In genomic region chr6:35302604-35303218, GRCh38 we compare ENCODE assay signal across 8 cellular contexts. TPM values are rescaled to one million over a fixed set of nuclear protein-coding genes. Genes with fewer than 3 reads are reported as not detected.
DNase-seq lines count a peak whose midpoint lies in the region; ATAC-seq and TF ChIP-seq lines count a peak whose summit lies in the region.

No MANE protein-coding gene starts in this region.

- POLR2A ChIA-PET in OCI-LY7 (lab: Charles Lee), result interaction anchor here (0.6 to 1.2 kb wide), 6 partner anchors 9 to 456 kb away, joined by 3 to 8 read pairs (median 3); partner anchors contain the start of gene FANCE

- no peak overlapping the region; the same call in 1 of the 2 replicates for H2AFZ ChIP-seq in OCI-LY7 (ENCODE audit: low read length)

- H3K4me1 ChIP-seq in OCI-LY7 (ENCODE audit: insufficient read depth, low read length, poor library complexity, severe bottlenecking), result peaks cover 60% of the 10 kb centered on the region
- H3K4me1 ChIP-seq in right cardiac atrium (ENCODE audit: control insufficient read depth, insufficient read depth, low read length), result peaks cover 4% of the 10 kb centered on the region

- H3K9me3 ChIP-seq in OCI-LY7 (ENCODE audit: low read length) (no peaks in the 10 kb centered on the region), right cardiac atrium (ENCODE audit: control insufficient read depth, low read length) (no peaks in the 10 kb centered on the region)

- peaks cover 5 to 12% of the 10 kb centered on the region in 2 donors for H3K36me3 Mint-ChIP-seq in activated T-cell treated with anti-CD3 and anti-CD28 coated beads, Interleukin-2, amount 50 U/mL, for 72 hours (ENCODE audit: insufficient read depth in 2 of 2)

- peak overlapping the region; percentile 75 for H3K4me2 ChIP-seq in OCI-LY7 (ENCODE audit: low read length)

- ATAC-seq in GM18870 (IDR thresholded peaks at IDR 0.05; ENCODE audit: unreplicated experiment) (peak; percentile 61), HG02970 (IDR thresholded peaks at IDR 0.05; ENCODE audit: low FRiP score, unreplicated experiment) (peak; percentile 56), right cardiac atrium (peak; percentile 58 to 86)
- ATAC-seq in activated T-cell treated with anti-CD3 and anti-CD28 coated beads, Interleukin-2, amount 50 U/mL, for 72 hours (replicated peaks in 1 of 2), result peak; percentile 85 to 86

- CTCF ChIA-PET in OCI-LY7 (lab: Charles Lee; ENCODE audit: unreplicated experiment), result interaction anchor here (0.8 kb wide), 1 partner anchor 22 kb away, joined by 5 read pairs; no protein-coding TSS in a partner anchor

- intact Hi-C loops in OCI-LY7 (cut with micrococcal nuclease; ENCODE audit: unreplicated experiment) (loop anchor here (1.0 kb wide), 1 partner anchor 25 kb away; no protein-coding TSS in a partner anchor), right cardiac atrium (cut with DNase I) (no loop called here)

- H3K4me3 ChIP-seq in OCI-LY7 (ENCODE audit: low read depth, low read length, poor library complexity, severe bottlenecking) (peak overlapping the region; percentile 60), right cardiac atrium (ENCODE audit: low read length) (no peak overlapping the region)

- no TSS peak for BruUV-seq in OCI-LY7 (replicated peaks; lab: Mats Ljungman, UMichigan)

- H3K4me3 Mint-ChIP-seq in activated T-cell treated with anti-CD3 and anti-CD28 coated beads, Interleukin-2, amount 50 U/mL, for 72 hours, result peak overlapping the region; percentile 93 to 95

- H3K79me2 ChIP-seq in OCI-LY7 (ENCODE audit: insufficient read depth, low read depth, low read length), result peaks cover 40% of the 10 kb centered on the region; the same call in 1 of the 2 replicates

- no peaks in the 10 kb centered on the region for H3K27me3 ChIP-seq in right cardiac atrium (ENCODE audit: control insufficient read depth, insufficient read depth)

- H4K20me1 ChIP-seq in OCI-LY7 (ENCODE audit: insufficient read depth, low read length), result no peaks in the 10 kb centered on the region

- peaks cover 76% of the 10 kb centered on the region for H3K4me1 Mint-ChIP-seq in activated T-cell treated with anti-CD3 and anti-CD28 coated beads, Interleukin-2, amount 50 U/mL, for 72 hours (ENCODE audit: low read depth)

- H3K9me3 Mint-ChIP-seq in activated T-cell treated with anti-CD3 and anti-CD28 coated beads, Interleukin-2, amount 50 U/mL, for 72 hours, result no peaks in the 10 kb centered on the region

- no peaks in the 10 kb centered on the region for H3K9me2 ChIP-seq in OCI-LY7 (ENCODE audit: insufficient read depth, low read length)

- H3K36me3 ChIP-seq in OCI-LY7 (ENCODE audit: insufficient read depth, low read length), result peaks cover 23% of the 10 kb centered on the region; the same call in 1 of the 2 replicates

- TF ChIP-seq CTCF in OCI-LY7 (conservative IDR thresholded peaks at IDR 0.05; ENCODE audit: low read length), result no peak

- peak overlapping the region; percentile 78 for H3K27ac Mint-ChIP-seq in activated T-cell treated with anti-CD3 and anti-CD28 coated beads, Interleukin-2, amount 50 U/mL, for 72 hours

- no peaks in the 10 kb centered on the region for H3K27me3 Mint-ChIP-seq in activated T-cell treated with anti-CD3 and anti-CD28 coated beads, Interleukin-2, amount 50 U/mL, for 72 hours (ENCODE audit: low read depth)

- peak overlapping the region; percentile 71 for H3K27ac ChIP-seq in OCI-LY7 (ENCODE audit: low read depth, low read length, poor library complexity, severe bottlenecking)
- H3K27ac ChIP-seq in right cardiac atrium (ENCODE audit: low read length), result no peak overlapping the region

- DNase-seq in OCI-LY7 (ENCODE audit: low spot score) (peak; percentile 81), right cardiac atrium (peak in 2 of 3 donors; percentile 73 to 77), DMS53 treated with DMSO at 0.1 percent for 48 hours (lab: John Stamatoyannopoulos, UW; ENCODE audit: unreplicated experiment) (no peak), D341Med (ENCODE audit: low spot score) (no peak)
- peak; percentile 91 to 93 for DNase-seq in activated T-cell treated with anti-CD3 and anti-CD28 coated beads, Interleukin-2, amount 50 U/mL, for 72 hours
- DNase-seq in stimulated activated CD4-positive, alpha-beta T cell treated with anti-CD3 and anti-CD28 coated beads, Interleukin-1b, Interleukin-23, amount 100 ng/mL, for 48 hours, result peak; percentile 91

- WGBS in right cardiac atrium, result 39% methylated on average over 6 of the region's 6 CpGs

RNA-seq across cellular contexts. Expression of gene DEF6, which starts 5.1 kb away (rescaled TPM):
- total RNA-seq in OCI-LY7 (2014; rRNA removed; shearing (Covaris generic)), result 56.8 and 60.0 TPM in 2 replicates
- 53.7 and 53.8 TPM in 2 replicates for total RNA-seq in OCI-LY7 (2022)
- 100 to 1,000 TPM; 108 to 127 TPM for total RNA-seq in activated T-cell treated with anti-CD3 and anti-CD28 coated beads, Interleukin-2, amount 50 U/mL, for 72 hours
- 1 to 10 TPM; 2.2 to 3.6 (median 2.7) TPM for total RNA-seq in right cardiac atrium
- polyA plus RNA-seq in right cardiac atrium, result 1.3 TPM

RNA-seq across cellular contexts. Expression of gene PPARD, which starts 39.6 kb away (rescaled TPM):
- total RNA-seq in OCI-LY7 (2014; rRNA removed; shearing (Covaris generic)), result 4.6 and 6.1 TPM in 2 replicates
- total RNA-seq in OCI-LY7 (2022), result 11.9 and 13.1 TPM in 2 replicates
- total RNA-seq in activated T-cell treated with anti-CD3 and anti-CD28 coated beads, Interleukin-2, amount 50 U/mL, for 72 hours, result 10 to 100 TPM; 24.1 to 27.9 TPM
- 10 to 100 TPM; 20.5 to 22.6 (median 21.3) TPM for total RNA-seq in right cardiac atrium
- polyA plus RNA-seq in right cardiac atrium, result 21.2 TPM

RNA-seq across cellular contexts. Expression of gene ZNF76, which starts 43.2 kb away (rescaled TPM):
- 29.6 and 31.0 TPM in 2 replicates for total RNA-seq in OCI-LY7 (2014; rRNA removed; shearing (Covaris generic))
- total RNA-seq in OCI-LY7 (2022) (59.5 and 65.4 TPM in 2 replicates), right cardiac atrium (10 to 100 TPM; 28.6 to 44.4 (median 38.2) TPM)
- total RNA-seq in activated T-cell treated with anti-CD3 and anti-CD28 coated beads, Interleukin-2, amount 50 U/mL, for 72 hours, result 10 to 100 TPM; 52.1 to 55.9 TPM
- 35.8 TPM for polyA plus RNA-seq in right cardiac atrium

Comparison
In these comparisons a context has a peak if more than half of its experiments do, and no peak if none do; other contexts are left out.
1. DNase-seq: peak in OCI-LY7 (single experiment), activated T-cell treated with anti-CD3 and anti-CD28 coated beads, Interleukin-2, amount 50 U/mL, for 72 hours (2 of 2), right cardiac atrium (2 of 3) and stimulated activated CD4-positive, alpha-beta T cell treated with anti-CD3 and anti-CD28 coated beads, Interleukin-1b, Interleukin-23, amount 100 ng/mL, for 48 hours (single experiment); none in DMS53 treated with DMSO at 0.1 percent for 48 hours (single experiment) and D341Med (single experiment).
2. RNA of gene DEF6, which starts 5.1 kb away (total RNA-seq): 108 to 127 TPM in activated T-cell treated with anti-CD3 and anti-CD28 coated beads, Interleukin-2, amount 50 U/mL, for 72 hours and 53.7 to 60.0 TPM in OCI-LY7; 2.2 to 3.6 TPM in right cardiac atrium; every median in the first group is over 10 times any median in the second.
3. Peak in every context shown above with its lines, with median percentiles within 50 percentile points of each other: ATAC-seq.